ENCODE assay signal across 12 cellular contexts in the genomic region with DNA sequence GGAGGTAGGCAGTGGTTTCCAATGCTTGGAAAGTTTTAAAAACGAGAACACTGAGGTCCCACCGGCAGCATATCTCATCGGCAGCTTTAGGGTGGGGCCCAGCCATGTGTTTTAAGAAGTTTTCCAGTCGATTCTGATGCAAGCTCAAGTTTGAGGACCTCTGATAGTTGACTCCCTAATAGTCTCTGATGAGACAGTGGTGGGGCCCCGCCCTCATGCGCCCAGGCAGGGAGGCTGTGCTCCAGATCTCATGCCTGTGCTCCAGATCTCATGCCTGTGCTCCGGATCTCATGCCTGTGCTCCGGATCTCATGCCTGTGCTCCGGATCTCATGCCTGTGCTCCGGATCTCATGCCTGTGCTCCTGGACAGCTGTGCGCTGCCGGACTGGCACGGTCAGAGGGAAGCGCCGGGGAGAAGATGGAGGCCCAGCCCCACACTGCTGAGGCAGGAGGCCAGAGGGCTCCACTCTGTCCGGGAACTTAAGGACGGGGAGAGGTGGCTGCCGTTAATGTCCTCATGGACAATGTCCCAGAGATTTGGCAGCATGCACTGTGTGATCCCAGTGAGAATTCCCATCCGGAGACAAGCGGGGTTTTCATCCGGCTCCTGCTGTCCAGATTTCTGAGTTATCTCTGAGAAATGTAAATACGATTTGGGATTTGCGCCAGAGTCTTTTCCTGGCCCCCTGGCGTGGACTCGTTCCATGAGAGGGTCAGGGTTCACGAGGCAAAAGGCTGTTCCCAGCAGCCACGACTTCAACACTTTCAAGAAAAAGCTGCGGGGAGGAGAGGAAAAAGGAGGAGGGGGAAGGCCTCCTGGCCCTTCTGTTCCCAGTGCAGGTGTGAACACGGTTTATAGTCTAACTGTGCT. TPM values are rescaled to one million over a fixed set of nuclear protein-coding genes. Genes with fewer than 3 reads are reported as not detected.
DNase-seq lines count a peak whose midpoint lies in the region; ATAC-seq and TF ChIP-seq lines count a peak whose summit lies in the region.
"Had no signal": no experiment of that assay in that cellular context is flagged by ENCODE, and none has a peak within 500 bp of the region (broad histone marks: within the 10 kb centered on the region; RNA-seq: fewer than 3 reads in every experiment).

No MANE protein-coding gene starts in this region.

- DNase-seq in HuH-7 (ENCODE audit: low spot score): peak; percentile 66
- peak; percentile 76 for DNase-seq in brain microvascular endothelial cell
- peak; percentile 76 for DNase-seq in iris pigment epithelial cell (ENCODE audit: low read depth)
- no peak for DNase-seq in smooth muscle cell (lab: John Stamatoyannopoulos, UW; ENCODE audit: unreplicated experiment)
- DNase-seq in DMS114 treated with DMSO at 0.1 percent for 48 hours (lab: John Stamatoyannopoulos, UW; ENCODE audit: unreplicated experiment): no peak
- no peak for DNase-seq in hypothalamus (lab: John Stamatoyannopoulos, UW)
- DNase-seq in SIG-M5 (lab: John Stamatoyannopoulos, UW): no peak
- DNase-seq: activated T-cell treated with anti-CD3 and anti-CD28 coated beads, Interleukin-2, amount 50 U/mL, for 48 hours; NCI-H1092 had no signal

- no peak for ATAC-seq in GM21381 (IDR thresholded peaks at IDR 0.05; ENCODE audit: unreplicated experiment)
- ATAC-seq: stimulated activated effector memory CD8-positive, alpha-beta T cell treated with anti-CD3 and anti-CD28 coated beads, Interleukin-12 subunit alpha, Interleukin-12 subunit beta, amount 100 ng/mL, for 72 hours had no signal

- peaks cover 12% of the 10 kb centered on the region for H3F3A ChIP-seq in smooth muscle cell (ENCODE audit: low read depth)

- H3K27me3 ChIP-seq in brain microvascular endothelial cell (replicated peaks): no peaks in the 10 kb centered on the region
- no peaks in the 10 kb centered on the region for H3K27me3 ChIP-seq in smooth muscle cell (ENCODE audit: low read depth)

- in situ Hi-C loops in brain microvascular endothelial cell (cut with HindIII; ENCODE audit: low pct_ligation_motif_present, low sequenced_read_pairs): no loop called here

- no peak overlapping the region for H3K9ac ChIP-seq in smooth muscle cell (ENCODE audit: low read depth)

- peak overlapping the region; percentile 74 for H3K27ac ChIP-seq in brain microvascular endothelial cell
- H3K27ac ChIP-seq in smooth muscle cell (ENCODE audit: low read depth): peak overlapping the region; percentile 12

- H2AFZ ChIP-seq in smooth muscle cell (ENCODE audit: low read depth): no peak overlapping the region

- H3K4me3 ChIP-seq in brain microvascular endothelial cell (ENCODE audit: low read depth, low read length): peak overlapping the region; percentile 20
- H3K4me3 ChIP-seq in smooth muscle cell: no peak overlapping the region

- H4K20me1 ChIP-seq in smooth muscle cell (ENCODE audit: low read depth): peaks cover 16% of the 10 kb centered on the region

- H3K4me1 ChIP-seq in smooth muscle cell (ENCODE audit: low read depth): no peaks in the 10 kb centered on the region

- peaks cover 18% of the 10 kb centered on the region for H3K36me3 ChIP-seq in brain microvascular endothelial cell (replicated peaks)
- H3K36me3 ChIP-seq in smooth muscle cell (ENCODE audit: low read depth): peaks cover 1% of the 10 kb centered on the region

- H3K4me2 ChIP-seq in smooth muscle cell: no peak overlapping the region

- H3K9me3 ChIP-seq in smooth muscle cell (replicated peaks; ENCODE audit: low read depth): no peaks in the 10 kb centered on the region

- no peak for TF ChIP-seq CTCF in brain microvascular endothelial cell (IDR thresholded peaks at IDR 0.05; ENCODE audit: low read depth, low read length, missing control alignments)
- no peak for TF ChIP-seq CTCF in smooth muscle cell (IDR thresholded peaks at IDR 0.05; ENCODE audit: borderline replicate concordance, insufficient read depth, poor library complexity, severe bottlenecking)

- H3K79me2 ChIP-seq in smooth muscle cell (ENCODE audit: low read depth): no peaks in the 10 kb centered on the region

- 57% methylated on average over 29 of the region's 29 CpGs for WGBS in smooth muscle cell (ENCODE audit: low lambda C conversion rate)

RNA-seq across cellular contexts. Expression of gene COLEC11, which starts 9.4 kb away (rescaled TPM):
- 18.1 and 24.9 TPM in 2 replicates for total RNA-seq in smooth muscle cell
- polyA plus RNA-seq in smooth muscle cell: 24.0 and 30.8 TPM in 2 replicates
- total RNA-seq: Daoy had no signal

RNA-seq across cellular contexts. Expression of gene RPS7, which starts 10.4 kb away (rescaled TPM):
- total RNA-seq in smooth muscle cell: 2,961 and 3,073 TPM in 2 replicates
- polyA plus RNA-seq in smooth muscle cell: 458 and 471 TPM in 2 replicates

RNA-seq across cellular contexts. Expression of gene RNASEH1, which starts 27.3 kb away (rescaled TPM):
- total RNA-seq in smooth muscle cell: 18.3 and 22.0 TPM in 2 replicates
- polyA plus RNA-seq in smooth muscle cell: 32.7 and 39.2 TPM in 2 replicates

Comparison
In these comparisons a context has a peak if more than half of its experiments do, and no peak if none do; other contexts are left out.
1. DNase-seq: peak in HuH-7 (single experiment), brain microvascular endothelial cell (single experiment) and iris pigment epithelial cell (single experiment); none in smooth muscle cell (single experiment), DMS114 treated with DMSO at 0.1 percent for 48 hours (single experiment), hypothalamus (0 of 51) and SIG-M5 (single experiment).